17 cellular contexts compared by ENCODE assay signal in the genomic region with DNA sequence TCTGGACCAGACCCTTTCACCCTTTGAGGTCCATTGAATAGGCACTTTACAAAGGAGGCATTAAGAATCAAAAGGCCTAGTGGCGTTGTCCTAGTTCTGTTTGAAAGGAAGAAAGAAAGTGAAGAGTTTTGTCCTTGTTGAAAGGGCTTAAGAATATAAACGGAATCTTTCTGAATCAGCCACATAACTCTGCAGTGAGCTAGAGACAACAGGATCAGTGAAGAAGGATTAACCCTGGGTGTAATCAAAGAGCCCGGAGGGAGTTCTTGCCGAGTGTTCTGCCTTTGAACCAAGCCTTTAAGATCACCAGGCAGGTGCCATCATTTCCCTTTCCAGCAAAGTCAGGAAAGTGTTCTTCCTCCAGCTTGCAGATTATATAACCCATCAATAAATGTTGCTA. TPM values are rescaled to one million over a fixed set of nuclear protein-coding genes. Genes with fewer than 3 reads are reported as not detected.
A peak's percentile ranks its signal among the peaks of the same experiment; 100 is the strongest.
DNase-seq lines count a peak whose midpoint lies in the region; ATAC-seq and TF ChIP-seq lines count a peak whose summit lies in the region.
"Had no signal": no experiment of that assay in that cellular context is flagged by ENCODE, and none has a peak within 500 bp of the region (broad histone marks: within the 10 kb centered on the region; RNA-seq: fewer than 3 reads in every experiment).

No MANE protein-coding gene starts in this region.

- H3K4me3 ChIP-seq in neural progenitor cell, result peak overlapping the region; percentile 8
- H3K4me3 ChIP-seq: A549, GM23248 had no signal

- peaks cover 8% of the 10 kb centered on the region for H3K9me3 Mint-ChIP-seq in neural progenitor cell
- H3K9me3 Mint-ChIP-seq: CD4-positive, alpha-beta memory T cell; IgD-negative memory B cell had no signal

- peak overlapping the region; percentile 100 for H3K27ac ChIP-seq in angular gyrus (ENCODE audit: low read depth, low read length)
- H3K27ac ChIP-seq in cingulate gyrus (ENCODE audit: low read depth, low read length), result peak overlapping the region; percentile 99
- H3K27ac ChIP-seq in neural progenitor cell, result peak overlapping the region; percentile 76
- H3K27ac ChIP-seq: A549, C4-2B, GM23248 had no signal

- H2AFZ ChIP-seq in neural progenitor cell (replicated peaks), result no peak overlapping the region
- H2AFZ ChIP-seq: GM23248 had no signal

- H3K36me3 ChIP-seq in neural progenitor cell, result no peaks in the 10 kb centered on the region
- H3K36me3 ChIP-seq: BE2C had no signal

- peaks cover 50% of the 10 kb centered on the region for H3K4me1 ChIP-seq in neural progenitor cell
- H3K4me1 ChIP-seq: A549, BE2C had no signal

- ATAC-seq in GM21367 (IDR thresholded peaks at IDR 0.05; ENCODE audit: unreplicated experiment) (no peak), T-helper 17 cell (no peak)

- H3K4me3 Mint-ChIP-seq in neural progenitor cell, result peak overlapping the region; percentile 18
- no peak overlapping the region for H3K4me3 Mint-ChIP-seq in T-helper 17 cell
- H3K4me3 Mint-ChIP-seq: CD4-positive, alpha-beta memory T cell; IgD-negative memory B cell had no signal

- H3K27me3 Mint-ChIP-seq in neural progenitor cell (ENCODE audit: insufficient read depth, low read depth), result peaks cover under 1% of the 10 kb centered on the region
- peaks cover 52% of the 10 kb centered on the region for H3K27me3 Mint-ChIP-seq in T-helper 17 cell

- peaks cover 57% of the 10 kb centered on the region for H3K4me1 Mint-ChIP-seq in neural progenitor cell
- peaks cover 12% of the 10 kb centered on the region for H3K4me1 Mint-ChIP-seq in T-helper 17 cell

- H3K27ac Mint-ChIP-seq in neural progenitor cell, result peak overlapping the region; percentile 79
- H3K27ac Mint-ChIP-seq in T-helper 17 cell, result no peak overlapping the region
- H3K27ac Mint-ChIP-seq: CD4-positive, alpha-beta memory T cell; IgD-negative memory B cell had no signal

- no peak overlapping the region for H3K9ac ChIP-seq in neural progenitor cell
- H3K9ac ChIP-seq: GM23248 had no signal

- peaks cover 49% of the 10 kb centered on the region for H3F3A ChIP-seq in neural progenitor cell (ENCODE audit: low read depth)

- DNase-seq in neural progenitor cell (ENCODE audit: low spot score) (peak; percentile 77), T-helper 17 cell (no peak), NCI-H146 treated with DMSO at 0.1 percent for 48 hours (lab: John Stamatoyannopoulos, UW; ENCODE audit: unreplicated experiment) (no peak), NCI-H1105 (lab: John Stamatoyannopoulos, UW) (no peak)
- DNase-seq: BE2C; CD4-positive, alpha-beta memory T cell; DND-41; GDM1; GM23248; H7 had no signal

- H3K9me3 ChIP-seq in neural progenitor cell (ENCODE audit: low read depth) (no peaks in the 10 kb centered on the region), T-helper 17 cell (ENCODE audit: control insufficient read depth, low read length, poor library complexity, severe bottlenecking) (no peaks in the 10 kb centered on the region)
- H3K9me3 ChIP-seq: A549, BE2C had no signal

- peak overlapping the region; percentile 68 for H3K4me2 ChIP-seq in neural progenitor cell
- H3K4me2 ChIP-seq: A549 had no signal

- no peak for TF ChIP-seq CTCF in neural progenitor cell (IDR thresholded peaks at IDR 0.05)

- H3K36me3 Mint-ChIP-seq in neural progenitor cell, result peaks cover 2% of the 10 kb centered on the region
- peaks cover 2% of the 10 kb centered on the region for H3K36me3 Mint-ChIP-seq in T-helper 17 cell (ENCODE audit: low read depth)
- H3K36me3 Mint-ChIP-seq: CD4-positive, alpha-beta memory T cell; IgD-negative memory B cell had no signal

- no peaks in the 10 kb centered on the region for H3K79me2 ChIP-seq in neural progenitor cell (ENCODE audit: low read depth)

- no peaks in the 10 kb centered on the region for H3K27me3 ChIP-seq in neural progenitor cell
- H3K27me3 ChIP-seq: BE2C had no signal

- H4K20me1 ChIP-seq in neural progenitor cell (ENCODE audit: low read depth), result peaks cover 3% of the 10 kb centered on the region

RNA-seq across cellular contexts. Expression of a gene that starts 54.8 kb away (rescaled TPM):
- total RNA-seq in neural progenitor cell (ENCODE audit: low replicate concordance) (8.4 and 12.8 TPM in 2 replicates), T-helper 17 cell (not detected)
- total RNA-seq: CD4-positive, alpha-beta memory T cell; GM23248; H7; HT1080 had no signal
